In genomic region chr4:135124196-135124595, GRCh38 we compare ENCODE assay signal across 26 cellular contexts.
"Had no signal": no experiment of that assay in that cellular context is flagged by ENCODE, and none has a peak within 500 bp of the region (broad histone marks: within the 10 kb centered on the region; RNA-seq: fewer than 3 reads in every experiment).

No MANE protein-coding gene starts in this region.

- H3K4me3 ChIP-seq: PC-9 had no signal

- H3K27ac ChIP-seq: PC-9, VCaP had no signal

- H3K4me3 Mint-ChIP-seq: activated CD4-positive, alpha-beta memory T cell treated with anti-CD3 and anti-CD28 coated beads for 36 hours; activated CD4-positive, alpha-beta T cell treated with anti-CD3 and anti-CD28 coated beads, Interleukin-2, amount 10 ng/mL, durations not matched to agents 7 days and 5 days; activated naive CD4-positive, alpha-beta T cell treated with anti-CD3 and anti-CD28 coated beads for 36 hours; activated naive CD8-positive, alpha-beta T cell; activated T-cell treated with anti-CD3 and anti-CD28 coated beads, Interleukin-2, amount 50 U/mL, for 4 hours; T-cell had no signal

- H2AFZ ChIP-seq: PC-9 had no signal

- H3K4me2 ChIP-seq: PC-9 had no signal

- DNase-seq: activated CD4-positive, alpha-beta memory T cell treated with anti-CD3 and anti-CD28 coated beads for 36 hours; activated CD4-positive, alpha-beta T cell treated with anti-CD3 and anti-CD28 coated beads, Interleukin-2, amount 10 ng/mL, durations not matched to agents 7 days and 5 days; activated CD4-positive, CD25-positive, alpha-beta regulatory T cell; activated CD8-positive, alpha-beta memory T cell treated with anti-CD3 and anti-CD28 coated beads for 24 hours; activated gamma-delta T cell; activated naive CD4-positive, alpha-beta T cell treated with anti-CD3 and anti-CD28 coated beads for 36 hours; activated T-cell treated with anti-CD3 and anti-CD28 coated beads, Interleukin-2, amount 50 U/mL, for 4 hours; amygdala; cerebellar nuclear complex; Kasumi-1; KBM-7; NCI-H1105 treated with DMSO at 0.1 percent for 48 hours; NCI-H146; NCI-H1930; NCI-H2171; NCI-H2227 treated with DMSO at 0.1 percent for 48 hours; NCI-H526; NCI-H82; NK-92 treated with Interleukin-12 subunit alpha and Interleukin-12 subunit beta, amount 100 ng/mL, for 24 hours; PC-9; SIG-M5; T-cell; T-helper 2 cell; T1000 had no signal

- H3K27ac Mint-ChIP-seq: activated CD4-positive, alpha-beta memory T cell treated with anti-CD3 and anti-CD28 coated beads for 36 hours; activated CD4-positive, alpha-beta T cell treated with anti-CD3 and anti-CD28 coated beads, Interleukin-2, amount 10 ng/mL, durations not matched to agents 7 days and 5 days; activated naive CD4-positive, alpha-beta T cell treated with anti-CD3 and anti-CD28 coated beads for 36 hours; activated naive CD8-positive, alpha-beta T cell; T-cell had no signal

- H3K4me1 Mint-ChIP-seq: activated CD4-positive, alpha-beta T cell treated with anti-CD3 and anti-CD28 coated beads, Interleukin-2, amount 10 ng/mL, durations not matched to agents 7 days and 5 days; T-cell had no signal

- ATAC-seq: activated T-cell treated with anti-CD3 and anti-CD28 coated beads, Interleukin-2, amount 50 U/mL, for 4 hours; T-cell had no signal

- H3K36me3 Mint-ChIP-seq: activated CD4-positive, alpha-beta memory T cell treated with anti-CD3 and anti-CD28 coated beads for 36 hours; activated naive CD8-positive, alpha-beta T cell; T-cell had no signal

- H3K27me3 Mint-ChIP-seq: activated CD4-positive, alpha-beta memory T cell treated with anti-CD3 and anti-CD28 coated beads for 36 hours; activated CD4-positive, alpha-beta T cell treated with anti-CD3 and anti-CD28 coated beads, Interleukin-2, amount 10 ng/mL, durations not matched to agents 7 days and 5 days; activated naive CD8-positive, alpha-beta T cell; T-cell had no signal
